ENCODE assay signal across 8 cellular contexts in the genomic region with DNA sequence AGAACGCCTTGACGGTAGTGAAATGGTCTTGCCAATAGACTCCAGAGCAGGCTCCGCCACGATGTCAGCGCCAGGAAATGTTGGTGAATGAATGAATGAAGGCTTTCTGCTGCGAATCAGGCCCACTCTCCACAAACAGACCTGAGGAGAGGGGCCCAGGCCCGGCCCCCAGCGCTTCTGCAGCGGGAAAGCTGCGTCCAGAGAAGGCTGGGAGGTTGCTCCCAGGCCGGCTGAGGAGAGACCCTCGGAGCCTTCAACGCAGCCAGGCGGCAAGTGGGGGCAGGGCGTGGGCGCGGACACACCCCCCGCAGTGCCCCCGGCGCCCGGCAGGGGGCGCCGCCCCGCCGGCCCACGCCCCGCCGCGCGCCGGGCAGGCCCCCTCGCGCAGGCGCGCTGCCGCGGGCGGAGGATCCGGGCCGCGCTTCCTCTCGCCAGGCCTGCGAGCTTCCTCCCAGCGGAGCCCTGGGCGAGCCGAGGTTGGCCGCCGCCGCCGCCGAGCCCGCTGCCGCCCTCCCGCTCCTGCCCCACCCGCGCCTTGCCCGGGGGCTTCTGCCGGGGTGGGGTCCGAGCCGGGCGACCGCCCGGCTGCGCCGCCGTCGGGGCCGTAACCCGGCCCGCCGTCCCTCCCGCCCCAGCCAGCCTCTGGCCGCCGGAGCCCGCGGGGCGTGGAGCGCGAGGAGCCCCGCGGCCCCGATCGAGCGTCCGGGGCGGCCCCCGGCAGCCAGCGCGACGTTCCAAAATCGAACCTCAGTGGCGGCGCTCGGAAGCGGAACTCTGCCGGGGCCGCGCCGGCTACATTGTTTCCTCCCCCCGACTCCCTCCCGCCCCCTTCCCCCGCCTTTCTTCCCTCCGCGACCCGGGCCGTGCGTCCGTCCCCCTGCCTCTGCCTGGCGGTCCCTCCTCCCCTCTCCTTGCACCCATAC. TPM values are rescaled to one million over a fixed set of nuclear protein-coding genes. Genes with fewer than 3 reads are reported as not detected.
DNase-seq lines count a peak whose midpoint lies in the region; ATAC-seq and TF ChIP-seq lines count a peak whose summit lies in the region.

A gene (plus strand): TSS at position 408 of the 923 bp plus-strand sequence. CDS start 16,218 bp downstream, outside the sequence.

- H3K36me3 ChIP-seq in esophagus squamous epithelium (no peaks in the 10 kb centered on the region), muscle layer of duodenum (ENCODE audit: control insufficient read depth in 1 of 2, insufficient read depth in 2 of 2, low read length in 2 of 2) (no peaks in the 10 kb centered on the region), stomach (no peaks in the 10 kb centered on the region)

- ATAC-seq in HG03342 (IDR thresholded peaks at IDR 0.05; ENCODE audit: unreplicated experiment), result peak; percentile 28

- intact Hi-C loops in esophagus squamous epithelium (cut with DNase I), result no loop called here
- intact Hi-C loops in stomach (cut with DNase I; ENCODE audit: low total_unique reads), result no loop called here

- WGBS in esophagus squamous epithelium, 2 donors, result 0% methylated on average over 2 of the region's 109 CpGs; no CpG with 5 or more reads in 1 of the 2 donors
- WGBS in stomach, 5 donors, result 0 to 1% (median 0%) methylated on average over 21 to 108 of the region's 109 CpGs

- H3K4me3 ChIP-seq in esophagus squamous epithelium, result peak within 1 kb of the TSS; percentile 79 to 96 (median 82)
- H3K4me3 ChIP-seq in muscle layer of duodenum (ENCODE audit: low read depth in 1 of 2, low read length in 2 of 2), result peak within 1 kb of the TSS; percentile 92 to 96
- peak within 1 kb of the TSS; percentile 77 to 84 (median 81) for H3K4me3 ChIP-seq in stomach

- TF ChIP-seq EP300 in stomach (IDR thresholded peaks at IDR 0.05), result no peak

- peaks cover 57 to 92% (median 77%) of the 10 kb centered on the region in 3 donors for H3K4me1 ChIP-seq in esophagus squamous epithelium
- H3K4me1 ChIP-seq in muscle layer of duodenum (ENCODE audit: control insufficient read depth in 1 of 2, insufficient read depth in 2 of 2, low read length in 2 of 2), result peaks cover 41 to 60% of the 10 kb centered on the region in 2 donors
- peaks cover 62 to 92% (median 80%) of the 10 kb centered on the region in 4 donors for H3K4me1 ChIP-seq in stomach

- H3K9me3 ChIP-seq in esophagus squamous epithelium (no peaks in the 10 kb centered on the region), muscle layer of duodenum (ENCODE audit: control insufficient read depth in 1 of 2, low read length in 2 of 2) (no peaks in the 10 kb centered on the region), stomach (no peaks in the 10 kb centered on the region)

- TF ChIP-seq POLR2A in esophagus squamous epithelium (IDR thresholded peaks at IDR 0.05), result peak in 2 of 4 donors; percentile 61 to 68
- TF ChIP-seq POLR2A in stomach (IDR thresholded peaks at IDR 0.05), result no peak

- peak; percentile 59 for DNase-seq in SIG-M5 treated with dmso at 0.1 percent for 504 hours (lab: John Stamatoyannopoulos, UW; ENCODE audit: unreplicated experiment)
- DNase-seq in SIG-M5 (lab: John Stamatoyannopoulos, UW), result no peak
- peak; percentile 78 for DNase-seq in OCI-M1 (lab: John Stamatoyannopoulos, UW)
- peak; percentile 80 for DNase-seq in activated T-helper 1 cell treated with Interleukin-2 at 50 U/mL for 16 hours (ENCODE audit: low read depth)
- DNase-seq in esophagus squamous epithelium (lab: John Stamatoyannopoulos, UW), result no peak
- peak; percentile 81 for DNase-seq in stomach

- TF ChIP-seq CTCF in esophagus squamous epithelium (IDR thresholded peaks at IDR 0.05) (peak; percentile 41 to 84 (median 72)), stomach (IDR thresholded peaks at IDR 0.05) (peak in 4 of 7 experiments; percentile 25 to 88 (median 61))

- no peaks in the 10 kb centered on the region for H3K27me3 ChIP-seq in esophagus squamous epithelium
- H3K27me3 ChIP-seq in muscle layer of duodenum (ENCODE audit: low read depth, low read length), result no peaks in the 10 kb centered on the region
- H3K27me3 ChIP-seq in stomach, result no peaks in the 10 kb centered on the region

- H3K27ac ChIP-seq in esophagus squamous epithelium, result peak within 1 kb of the TSS; percentile 95 to 99 (median 96)
- H3K27ac ChIP-seq in muscle layer of duodenum (ENCODE audit: low read length), result peak within 1 kb of the TSS; percentile 81
- peak within 1 kb of the TSS; percentile 85 to 95 (median 91) for H3K27ac ChIP-seq in stomach

RNA-seq across cellular contexts. Expression of the gene that starts here (rescaled TPM):
- total RNA-seq in esophagus squamous epithelium (100 to 1,000 TPM in 1 of 4 donors, 10 to 100 TPM in 3; 30.6 to 130 (median 45.2) TPM), stomach (10 to 100 TPM; 15.2 to 61.0 (median 20.7) TPM)
- 10 to 100 TPM; 21.8 to 33.4 (median 26.2) TPM for polyA plus RNA-seq in stomach

Comparison
In these comparisons a context has a peak if more than half of its experiments do, and no peak if none do; other contexts are left out.
1. DNase-seq: peak in SIG-M5 treated with dmso at 0.1 percent for 504 hours (single experiment), OCI-M1 (single experiment), activated T-helper 1 cell treated with Interleukin-2 at 50 U/mL for 16 hours (single experiment) and stomach (single experiment); none in SIG-M5 (single experiment) and esophagus squamous epithelium (single experiment).
2. Peak in every context shown above with its lines, with median percentiles within 50 percentile points of each other: H3K27ac ChIP-seq and H3K4me3 ChIP-seq.